In the genomic region with DNA sequence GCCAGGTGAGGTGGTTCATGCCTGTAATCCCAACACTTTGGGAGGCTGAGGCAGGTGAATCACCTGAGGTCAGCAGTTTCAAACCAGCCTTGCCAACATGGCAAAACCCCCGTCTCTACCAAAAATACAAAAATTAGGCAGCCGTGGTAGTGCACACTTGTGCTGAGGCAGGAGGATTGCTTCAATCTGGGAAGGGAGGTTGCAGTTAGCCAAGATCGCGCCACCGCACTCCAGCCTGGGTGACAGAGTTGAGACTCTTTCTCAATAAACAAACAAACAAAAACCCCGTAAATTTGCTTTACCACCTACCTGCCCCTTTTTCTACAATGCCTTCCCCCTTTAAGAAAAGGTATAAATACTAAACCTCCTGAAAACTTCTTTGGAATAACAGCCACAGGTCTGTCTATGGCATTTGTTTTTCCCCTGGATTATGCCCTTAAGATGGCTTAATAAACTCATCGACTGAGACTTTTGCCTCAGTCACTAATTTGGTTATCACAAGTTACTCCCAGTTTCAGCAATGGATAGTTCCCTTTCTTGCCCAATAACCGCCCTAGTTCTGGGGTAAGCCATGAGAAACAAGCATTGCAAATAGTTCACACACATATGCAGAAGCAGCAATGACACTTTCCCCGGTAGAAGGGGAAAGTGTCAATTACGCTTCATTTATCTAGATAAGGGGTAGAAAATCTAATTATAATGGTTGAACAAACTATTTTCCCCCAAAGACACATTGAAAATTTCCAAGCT, we compare ENCODE assay signal across 1 cellular context.
TF ChIP-seq lines count a peak whose summit lies in the region.

No MANE protein-coding gene starts in this region.

TF ChIP-seq in H1, 55 proteins besides CTCF, POLR2A, EP300 and RAD21:
- no peak for TF ChIP-seq CREB1 (IDR thresholded peaks at IDR 0.05)
- peak; percentile 70 for TF ChIP-seq CEBPB (IDR thresholded peaks at IDR 0.05; ENCODE audit: low read depth, low read length)
